Comparison of ENCODE assay signal across 32 cellular contexts in genomic region chr5:29208026-29208425, GRCh38.
DNase-seq lines count a peak whose midpoint lies in the region; ATAC-seq, FAIRE-seq and TF ChIP-seq lines count a peak whose summit lies in the region.
"Had no signal": no experiment of that assay in that cellular context is flagged by ENCODE, and none has a peak within 500 bp of the region (broad histone marks: within the 10 kb centered on the region; RNA-seq: fewer than 3 reads in every experiment).

No MANE protein-coding gene starts in this region.

- H3K9me3 Mint-ChIP-seq in astrocyte (ENCODE audit: unreplicated experiment) = no peaks in the 10 kb centered on the region
- H3K9me3 Mint-ChIP-seq in activated T-cell treated with anti-CD3 and anti-CD28 coated beads, Interleukin-2, amount 50 U/mL, for 24 hours = peaks cover 19% of the 10 kb centered on the region
- H3K9me3 Mint-ChIP-seq: mesothelial cell of epicardium had no signal

- no peaks in the 10 kb centered on the region for H3K9me3 ChIP-seq in astrocyte (ENCODE audit: insufficient read depth, low read depth, low read length)
- H3K9me3 ChIP-seq: A549, left lung, testis, vagina had no signal

- no peak overlapping the region for H2AFZ ChIP-seq in astrocyte (ENCODE audit: low read depth, low read length)

- no peak overlapping the region for H3K27ac ChIP-seq in astrocyte (ENCODE audit: low read depth, low read length)
- H3K27ac ChIP-seq: A549, heart right ventricle, left lung, testis, vagina had no signal

- no peak for TF ChIP-seq POLR2A in H54 (IDR thresholded peaks at IDR 0.05; ENCODE audit: low read depth, low read length)

- no peaks in the 10 kb centered on the region for H3K36me3 Mint-ChIP-seq in astrocyte (ENCODE audit: low read depth, unreplicated experiment)
- no peaks in the 10 kb centered on the region for H3K36me3 Mint-ChIP-seq in activated T-cell treated with anti-CD3 and anti-CD28 coated beads, Interleukin-2, amount 50 U/mL, for 24 hours (ENCODE audit: low read depth)
- H3K36me3 Mint-ChIP-seq: CD8-positive, alpha-beta memory T cell; mesothelial cell of epicardium; naive thymus-derived CD4-positive, alpha-beta T cell had no signal

- ATAC-seq in HG03196 (IDR thresholded peaks at IDR 0.05; ENCODE audit: unreplicated experiment) (no peak), GM21423 (IDR thresholded peaks at IDR 0.05; ENCODE audit: unreplicated experiment) (no peak), GM18909 (IDR thresholded peaks at IDR 0.05; ENCODE audit: poor library complexity, unreplicated experiment) (no peak)
- ATAC-seq: A549; heart right ventricle; left lung; naive thymus-derived CD4-positive, alpha-beta T cell had no signal

- DNase-seq in H54 (ENCODE audit: insufficient read length, low spot score) (no peak), NOMO-1 (lab: John Stamatoyannopoulos, UW; ENCODE audit: unreplicated experiment in 2 of 2) (peak; percentile 16 to 67), astrocyte (ENCODE audit: low read depth) (peak; percentile 16), islet precursor cell (peak; percentile 53)
- DNase-seq in activated T-cell treated with anti-CD3 and anti-CD28 coated beads, Interleukin-2, amount 50 U/mL, for 24 hours = no peak
- DNase-seq: activated CD4-positive, alpha-beta T cell treated with anti-CD3 and anti-CD28 coated beads for 1 hour; activated naive CD4-positive, alpha-beta T cell treated with anti-CD3 and anti-CD28 coated beads for 36 hours; activated T-cell treated with anti-CD3 and anti-CD28 coated beads, Interleukin-2, amount 50 U/mL, for 1 hour; amygdala; CD8-positive, alpha-beta memory T cell; central memory CD4-positive, alpha-beta T cell; dermis blood vessel endothelial cell; DMS153; heart right ventricle; KG1; left lung; naive thymus-derived CD4-positive, alpha-beta T cell; NCI-H1694 treated with DMSO at 0.1 percent for 48 hours; NCI-H2171; Right ventricle myocardium superior; stimulated activated CD4-positive, alpha-beta T cell treated with anti-CD3 and anti-CD28 coated beads, Interleukin-4, amount 100 ng/mL, for 1 hour; stimulated activated naive CD4-positive, alpha-beta T cell; SW 1271; testis had no signal

- no peaks in the 10 kb centered on the region for H3K79me2 ChIP-seq in astrocyte (ENCODE audit: insufficient read depth, low read length)

- no peaks in the 10 kb centered on the region for H4K20me1 ChIP-seq in astrocyte (ENCODE audit: insufficient read depth, low read length)

- no peak overlapping the region for H3K4me3 Mint-ChIP-seq in astrocyte (ENCODE audit: unreplicated experiment)
- no peak overlapping the region for H3K4me3 Mint-ChIP-seq in activated T-cell treated with anti-CD3 and anti-CD28 coated beads, Interleukin-2, amount 50 U/mL, for 24 hours
- H3K4me3 Mint-ChIP-seq: activated naive CD4-positive, alpha-beta T cell treated with anti-CD3 and anti-CD28 coated beads for 36 hours; B cell; CD8-positive, alpha-beta memory T cell; mesothelial cell of epicardium; naive thymus-derived CD4-positive, alpha-beta T cell had no signal

- H3K27ac Mint-ChIP-seq in astrocyte (ENCODE audit: unreplicated experiment) = peak overlapping the region; percentile 54
- no peak overlapping the region for H3K27ac Mint-ChIP-seq in activated T-cell treated with anti-CD3 and anti-CD28 coated beads, Interleukin-2, amount 50 U/mL, for 24 hours
- H3K27ac Mint-ChIP-seq: activated naive CD4-positive, alpha-beta T cell treated with anti-CD3 and anti-CD28 coated beads for 36 hours; B cell; CD8-positive, alpha-beta memory T cell; mesothelial cell of epicardium; naive thymus-derived CD4-positive, alpha-beta T cell had no signal

- H3K4me3 ChIP-seq in astrocyte (ENCODE audit: insufficient read depth, low read depth, low read length) = no peak overlapping the region
- H3K4me3 ChIP-seq: A549, heart right ventricle, left lung, testis, vagina had no signal

- H3K4me1 Mint-ChIP-seq in astrocyte (ENCODE audit: low read depth, unreplicated experiment) = peaks cover 10% of the 10 kb centered on the region
- H3K4me1 Mint-ChIP-seq in activated T-cell treated with anti-CD3 and anti-CD28 coated beads, Interleukin-2, amount 50 U/mL, for 24 hours (ENCODE audit: low read depth) = no peaks in the 10 kb centered on the region
- H3K4me1 Mint-ChIP-seq: B cell; CD8-positive, alpha-beta memory T cell; mesothelial cell of epicardium; naive thymus-derived CD4-positive, alpha-beta T cell had no signal

- H3K36me3 ChIP-seq in astrocyte (ENCODE audit: insufficient read depth, low read length) = no peaks in the 10 kb centered on the region
- H3K36me3 ChIP-seq: heart right ventricle, left lung, vagina had no signal

- peak; percentile 91 for FAIRE-seq in H54 (lab: Jason Lieb, UNC)
- FAIRE-seq in astrocyte (lab: Jason Lieb, UNC) = no peak
- FAIRE-seq: A549, TTC549 had no signal

- H3K4me2 ChIP-seq in astrocyte (ENCODE audit: low read length) = no peak overlapping the region
- H3K4me2 ChIP-seq: A549 had no signal

- H3K9ac ChIP-seq in astrocyte (ENCODE audit: low read length) = no peak overlapping the region

- no peaks in the 10 kb centered on the region for H3K27me3 Mint-ChIP-seq in astrocyte (ENCODE audit: low read depth, unreplicated experiment)
- no peaks in the 10 kb centered on the region for H3K27me3 Mint-ChIP-seq in activated T-cell treated with anti-CD3 and anti-CD28 coated beads, Interleukin-2, amount 50 U/mL, for 24 hours
- H3K27me3 Mint-ChIP-seq: B cell; CD8-positive, alpha-beta memory T cell; naive thymus-derived CD4-positive, alpha-beta T cell had no signal

- H3K27me3 ChIP-seq in astrocyte (ENCODE audit: insufficient read depth, low read length) = no peaks in the 10 kb centered on the region
- H3K27me3 ChIP-seq: heart right ventricle, left lung, testis, vagina had no signal

- TF ChIP-seq CTCF in astrocyte (IDR thresholded peaks at IDR 0.05; ENCODE audit: insufficient read depth, low read depth, low read length) = no peak

- no peaks in the 10 kb centered on the region for H3K4me1 ChIP-seq in astrocyte (ENCODE audit: insufficient read depth, low read length)
- H3K4me1 ChIP-seq: A549, heart right ventricle, left lung, testis, vagina had no signal

Comparison
In these comparisons a context has a peak if more than half of its experiments do, and no peak if none do; other contexts are left out.
1. DNase-seq: peak in NOMO-1 (2 of 2), astrocyte (single experiment) and islet precursor cell (single experiment); none in H54 (single experiment) and activated T-cell treated with anti-CD3 and anti-CD28 coated beads, Interleukin-2, amount 50 U/mL, for 24 hours (single experiment).